In genomic region chr7:111682576-111683372, GRCh38 we compare ENCODE assay signal across 16 cellular contexts.
DNase-seq lines count a peak whose midpoint lies in the region; TF ChIP-seq lines count a peak whose summit lies in the region.
"Had no signal": no experiment of that assay in that cellular context is flagged by ENCODE, and none has a peak within 500 bp of the region (broad histone marks: within the 10 kb centered on the region; RNA-seq: fewer than 3 reads in every experiment).

No MANE protein-coding gene starts in this region.

- H3K4me1 ChIP-seq in SK-N-SH (ENCODE audit: control insufficient read depth in 1 of 2, insufficient read depth in 2 of 2, low read depth in 1 of 2, low read length in 1 of 2) (peaks cover 8 to 19% of the 10 kb centered on the region in 2 experiments), trophoblast cell (ENCODE audit: control insufficient read depth in 1 of 2, insufficient read depth in 2 of 2, low read length in 2 of 2) (peaks cover 2% of the 10 kb centered on the region in 2 experiments)
- H3K4me1 ChIP-seq: HAP-1 had no signal

- no peak overlapping the region for H2AK5ac ChIP-seq in trophoblast cell (ENCODE audit: low read length)

- no peaks in the 10 kb centered on the region for H4K20me1 ChIP-seq in SK-N-SH (ENCODE audit: insufficient read depth)

- H3K4me3 ChIP-seq in SK-N-SH (ENCODE audit: low read depth in 2 of 2, low read length in 1 of 2) (0 out of 4 replicates have a peak overlapping the region, but pooled peaks of 1 of the 2 experiments have one; percentile 7), trophoblast cell (ENCODE audit: low read depth, low read length) (no peak overlapping the region)
- H3K4me3 ChIP-seq: HAP-1 had no signal

- no peak overlapping the region for H4K12ac ChIP-seq in trophoblast cell (ENCODE audit: low read depth, low read length)

- H2BK5ac ChIP-seq in trophoblast cell (ENCODE audit: low read depth, low read length, poor library complexity) = peak overlapping the region; percentile 33

- H3K4ac ChIP-seq in trophoblast cell (ENCODE audit: low read depth, low read length) = no peak overlapping the region

- no peaks in the 10 kb centered on the region for H3K9me3 ChIP-seq in SK-N-SH
- no peaks in the 10 kb centered on the region for H3K9me3 ChIP-seq in trophoblast cell (ENCODE audit: insufficient read depth, low read depth, low read length)
- H3K9me3 ChIP-seq: HAP-1 had no signal

- H2BK120ac ChIP-seq in trophoblast cell (ENCODE audit: insufficient read depth, low read length, poor library complexity) = no peak overlapping the region

- H3K14ac ChIP-seq in trophoblast cell (ENCODE audit: low read length) = no peak overlapping the region

- no peaks in the 10 kb centered on the region for H3K9me2 ChIP-seq in SK-N-SH

- H3K27ac ChIP-seq in SK-N-SH (ENCODE audit: low read depth in 2 of 2, low read length in 1 of 2) (peak overlapping the region in 1 of 2 experiments; percentile 46; a peak in 2 of 4 replicates), trophoblast cell (ENCODE audit: low read depth, low read length) (no peak overlapping the region)
- H3K27ac ChIP-seq: C4-2B had no signal

- H4K91ac ChIP-seq in trophoblast cell (ENCODE audit: low read depth, low read length) = no peak overlapping the region

- DNase-seq in NCI-H446 treated with DMSO at 0.1 percent for 48 hours (lab: John Stamatoyannopoulos, UW) (peak; percentile 12), NCI-H446 (lab: John Stamatoyannopoulos, UW) (no peak), GM03348 (ENCODE audit: low spot score) (peak; percentile 11), SK-N-SH (peak; percentile 13), trophoblast cell (peak in 1 of 2 donors; percentile 37), endothelial cell (ENCODE audit: low spot score) (no peak), NCI-H1048 (lab: John Stamatoyannopoulos, UW) (no peak), DMS153 treated with DMSO at 0.1 percent for 48 hours (lab: John Stamatoyannopoulos, UW; ENCODE audit: unreplicated experiment) (no peak)
- DNase-seq: 8988T; ACHN; CD8-positive, alpha-beta T cell; COR-L47; DMS153 had no signal

- no peaks in the 10 kb centered on the region for H3K9me3 Mint-ChIP-seq in endothelial cell (ENCODE audit: unreplicated experiment)
- H3K9me3 Mint-ChIP-seq: CD8-positive, alpha-beta T cell had no signal

- H3K27ac Mint-ChIP-seq in endothelial cell (ENCODE audit: unreplicated experiment) = no peak overlapping the region
- H3K27ac Mint-ChIP-seq: B cell; CD8-positive, alpha-beta T cell had no signal

- H3K27me3 ChIP-seq in SK-N-SH (ENCODE audit: insufficient read depth) (no peaks in the 10 kb centered on the region), trophoblast cell (ENCODE audit: insufficient read depth, low read length) (no peaks in the 10 kb centered on the region)

- H3F3A ChIP-seq in SK-N-SH (replicated peaks; ENCODE audit: insufficient read depth) = peaks cover 14% of the 10 kb centered on the region

- TF ChIP-seq CTCF in SK-N-SH (IDR thresholded peaks at IDR 0.05) (no peak), endothelial cell (IDR thresholded peaks at IDR 0.05; ENCODE audit: unreplicated experiment) (no peak)

- no peak overlapping the region for H3K23ac ChIP-seq in trophoblast cell (ENCODE audit: low read length)

- H3K79me2 ChIP-seq in SK-N-SH (ENCODE audit: insufficient read depth) (no peaks in the 10 kb centered on the region), trophoblast cell (ENCODE audit: control insufficient read depth, insufficient read depth, low read length, poor library complexity) (no peaks in the 10 kb centered on the region)

- POLR2A ChIA-PET in SK-N-SH (lab: Yijun Ruan, JAX) = no interaction called here

- H3K4me1 Mint-ChIP-seq in endothelial cell (ENCODE audit: unreplicated experiment) = no peaks in the 10 kb centered on the region
- H3K4me1 Mint-ChIP-seq: B cell had no signal

- H3K27me3 Mint-ChIP-seq in endothelial cell (ENCODE audit: unreplicated experiment) = no peaks in the 10 kb centered on the region

- H3K18ac ChIP-seq in trophoblast cell (ENCODE audit: low read length) = no peak overlapping the region

- 20% methylated on average over 9 of the region's 9 CpGs for WGBS in SK-N-SH (ENCODE audit: low lambda C conversion rate)
- WGBS in trophoblast cell (ENCODE audit: extremely low coverage, insufficient coverage, insufficient read length) = no CpG with 5 or more reads among the region's 9 CpGs

- peak overlapping the region; percentile 55 for H3K4me2 ChIP-seq in SK-N-SH
- no peak overlapping the region for H3K4me2 ChIP-seq in trophoblast cell (ENCODE audit: low read length)

- no peaks in the 10 kb centered on the region for H3K79me1 ChIP-seq in trophoblast cell (ENCODE audit: low read length)

- H2BK12ac ChIP-seq in trophoblast cell (ENCODE audit: low read length) = no peak overlapping the region

- H2AFZ ChIP-seq in SK-N-SH (ENCODE audit: low read depth) = no peak overlapping the region; the same call in 1 of the 2 replicates
- no peak overlapping the region for H2AFZ ChIP-seq in trophoblast cell (ENCODE audit: insufficient read depth, low read length, poor library complexity)

- H3K36me3 ChIP-seq in SK-N-SH (replicated peaks in 1 of 2; ENCODE audit: control insufficient read depth in 1 of 2, insufficient read depth in 2 of 2, low read length in 1 of 2) (no peaks in the 10 kb centered on the region), trophoblast cell (ENCODE audit: control insufficient read depth in 1 of 2, insufficient read depth in 2 of 2, low read length in 2 of 2) (no peaks in the 10 kb centered on the region)
- H3K36me3 ChIP-seq: HAP-1 had no signal

- no peak overlapping the region for H3K4me3 Mint-ChIP-seq in endothelial cell (ENCODE audit: unreplicated experiment)
- H3K4me3 Mint-ChIP-seq: B cell; CD8-positive, alpha-beta T cell had no signal

- peak in 1 of 2 experiments; percentile 79; a peak in 2 of 4 replicates for TF ChIP-seq EP300 in SK-N-SH (IDR thresholded peaks at IDR 0.05; ENCODE audit: borderline replicate concordance in 1 of 2, low read depth in 1 of 2, low read length in 1 of 2)

- CTCF ChIA-PET in SK-N-SH (lab: Yijun Ruan, JAX) = interaction anchor here (0.6 kb wide), 1 partner anchor 270 kb away, joined by 3 read pairs; no protein-coding TSS in a partner anchor

- H3K36me3 Mint-ChIP-seq in endothelial cell (ENCODE audit: low read depth, unreplicated experiment) = no peaks in the 10 kb centered on the region
- H3K36me3 Mint-ChIP-seq: CD8-positive, alpha-beta T cell had no signal

- H3K9ac ChIP-seq in SK-N-SH (no peak overlapping the region), trophoblast cell (ENCODE audit: low read length) (no peak overlapping the region)

- no peak overlapping the region for H4K8ac ChIP-seq in trophoblast cell (ENCODE audit: low read depth, low read length)

- TF ChIP-seq RAD21 in SK-N-SH (IDR thresholded peaks at IDR 0.05; ENCODE audit: low read length) = no peak

TF ChIP-seq in SK-N-SH, 30 proteins besides CTCF, POLR2A, EP300 and RAD21 (continues in another document):
- TF ChIP-seq RXRA (IDR thresholded peaks at IDR 0.05; ENCODE audit: borderline replicate concordance, low read depth) (no peak), FOSL2 (IDR thresholded peaks at IDR 0.05; ENCODE audit: borderline replicate concordance, low read depth) (peak; percentile 58; the same call in 1 of the 2 replicates), ELF1 (IDR thresholded peaks at IDR 0.05) (no peak), RCOR1 (IDR thresholded peaks at IDR 0.05; ENCODE audit: low read length) (no peak), REST (IDR thresholded peaks at IDR 0.05; ENCODE audit: low read depth, low read length) (no peak), FOXM1 (IDR thresholded peaks at IDR 0.05; ENCODE audit: low read depth) (no peak), USF1 (IDR thresholded peaks at IDR 0.05; ENCODE audit: borderline replicate concordance, low read depth) (no peak), YY1 (IDR thresholded peaks at IDR 0.05; ENCODE audit: low read depth) (no peak), IRF3 (IDR thresholded peaks at IDR 0.05; ENCODE audit: low read depth, low read length) (no peak)

Comparison
In these comparisons a context has a peak if more than half of its experiments do, and no peak if none do; other contexts are left out.
1. DNase-seq: peak in NCI-H446 treated with DMSO at 0.1 percent for 48 hours (single experiment), GM03348 (single experiment) and SK-N-SH (single experiment); none in NCI-H446 (0 of 2), endothelial cell (single experiment), NCI-H1048 (single experiment) and DMS153 treated with DMSO at 0.1 percent for 48 hours (single experiment).